26 cellular contexts compared by ENCODE assay signal in genomic region chr10:92931597-92931996, GRCh38.
"Had no signal": no experiment of that assay in that cellular context is flagged by ENCODE, and none has a peak within 500 bp of the region (broad histone marks: within the 10 kb centered on the region; RNA-seq: fewer than 3 reads in every experiment).

No MANE protein-coding gene starts in this region.

- FAIRE-seq: keratinocyte had no signal

- H3K4me3 ChIP-seq: esophagus squamous epithelium, gastrocnemius medialis, heart right ventricle, left lung, lower lobe of right lung, mucosa of descending colon had no signal

- H3K4me3 Mint-ChIP-seq: dendritic cell treated with granulocyte-macrophage colony-stimulating factor and Interleukin-4, amounts not matched to agents 40 ng/mL and 50 ng/mL, for 4 days; effector memory CD8-positive, alpha-beta T cell; endodermal cell; mesothelial cell of epicardium; naive B cell; naive thymus-derived CD8-positive, alpha-beta T cell had no signal

- DNase-seq: cortex of kidney; effector CD8-positive, alpha-beta T cell; effector memory CD8-positive, alpha-beta T cell; endodermal cell; erythroblast; esophagus squamous epithelium; foreskin fibroblast; foreskin melanocyte; gastrocnemius medialis; glutamatergic neuron; head of caudate nucleus; heart right ventricle; hippocampal formation; left cardiac atrium; left lung; left ventricle myocardium superior; lower lobe of right lung; mesenchymal stem cell; mucosa of descending colon; naive B cell; naive thymus-derived CD8-positive, alpha-beta T cell had no signal

- H3K4me1 Mint-ChIP-seq: endodermal cell; naive B cell; naive thymus-derived CD8-positive, alpha-beta T cell had no signal

- H3K27ac ChIP-seq: epithelial cell of prostate, esophagus squamous epithelium, gastrocnemius medialis, heart right ventricle, left lung, lower lobe of right lung had no signal

- ATAC-seq: effector memory CD8-positive, alpha-beta T cell; esophagus mucosa; gastrocnemius medialis; heart right ventricle; left cardiac atrium; left lung; left ventricle myocardium superior; lower lobe of right lung; mucosa of descending colon; naive thymus-derived CD8-positive, alpha-beta T cell had no signal

- H3K27ac Mint-ChIP-seq: dendritic cell treated with granulocyte-macrophage colony-stimulating factor and Interleukin-4, amounts not matched to agents 40 ng/mL and 50 ng/mL, for 4 days; effector memory CD8-positive, alpha-beta T cell; endodermal cell; mesothelial cell of epicardium; naive thymus-derived CD8-positive, alpha-beta T cell had no signal

- H3K4me1 ChIP-seq: esophagus squamous epithelium, gastrocnemius medialis, heart right ventricle, left lung, lower lobe of right lung had no signal

- H3K27me3 Mint-ChIP-seq: dendritic cell treated with granulocyte-macrophage colony-stimulating factor and Interleukin-4, amounts not matched to agents 40 ng/mL and 50 ng/mL, for 4 days; effector memory CD8-positive, alpha-beta T cell; naive B cell; naive thymus-derived CD8-positive, alpha-beta T cell had no signal

- H3K9me3 ChIP-seq: esophagus squamous epithelium, gastrocnemius medialis, heart right ventricle, left lung, lower lobe of right lung, mucosa of descending colon had no signal

- H3K9me3 Mint-ChIP-seq: dendritic cell treated with granulocyte-macrophage colony-stimulating factor and Interleukin-4, amounts not matched to agents 40 ng/mL and 50 ng/mL, for 4 days; effector memory CD8-positive, alpha-beta T cell; naive B cell; naive thymus-derived CD8-positive, alpha-beta T cell had no signal

- H3K27me3 ChIP-seq: esophagus squamous epithelium, gastrocnemius medialis, heart right ventricle, left lung had no signal
